In the genomic region with DNA sequence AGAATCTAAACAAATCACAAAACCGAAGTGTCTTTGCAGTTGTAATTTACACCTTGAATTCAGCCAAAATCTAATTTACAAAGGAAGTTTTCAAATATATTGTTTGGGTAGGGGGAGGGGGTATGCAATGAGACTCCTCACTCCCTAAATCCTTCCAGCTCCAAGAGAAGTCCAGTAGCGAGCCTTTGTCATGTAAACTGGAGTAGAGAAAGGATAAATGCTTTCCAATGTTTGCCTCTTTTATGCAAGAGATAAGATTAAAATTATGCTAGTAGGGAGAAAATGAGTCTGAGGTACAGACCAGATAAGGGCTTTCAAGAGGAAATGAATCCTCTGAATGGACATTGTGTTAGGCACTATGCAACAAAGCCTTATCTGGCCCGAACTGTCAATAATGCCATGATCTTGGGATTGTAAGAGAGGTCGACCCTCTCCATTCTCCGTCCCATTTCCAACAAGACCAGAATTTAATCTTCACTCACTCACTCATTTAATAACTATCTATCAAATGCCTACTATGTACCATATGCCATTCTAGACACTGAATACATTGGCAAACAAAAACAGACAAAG, we compare ENCODE assay signal across 16 cellular contexts.
"Had no signal": no experiment of that assay in that cellular context is flagged by ENCODE, and none has a peak within 500 bp of the region (broad histone marks: within the 10 kb centered on the region; RNA-seq: fewer than 3 reads in every experiment).

No MANE protein-coding gene starts in this region.

- H3K9me3 ChIP-seq: adrenal gland, gastrocnemius medialis had no signal

- H3K27ac ChIP-seq: adrenal gland, gastrocnemius medialis, heart right ventricle had no signal

- H3K4me3 ChIP-seq: adrenal gland, gastrocnemius medialis, heart right ventricle had no signal

- H3K36me3 ChIP-seq: adrenal gland, gastrocnemius medialis, heart right ventricle had no signal

- ATAC-seq: gastrocnemius medialis; heart right ventricle; left ventricle myocardium superior; natural killer cell; stimulated activated memory B cell treated with anti-CD40 and anti-IgM and Interleukin-4, amounts not matched to agents 10 μg/mL and 1 μg/mL and 100 μg/mL, for 72 hours had no signal

- DNase-seq: activated CD4-positive, alpha-beta T cell treated with anti-CD3 and anti-CD28 coated beads for 1 hour; activated CD4-positive, alpha-beta T cell treated with anti-CD3 and anti-CD28 coated beads, Interleukin-2, amount 50 U/mL, for 48 hours; activated T-cell treated with anti-CD3 and anti-CD28 coated beads, Interleukin-2, amount 50 U/mL, for 1 hour; adrenal gland; erythroblast; gastrocnemius medialis; heart right ventricle; kidney glomerular epithelial cell; left ventricle myocardium superior; natural killer cell; occipital lobe; stimulated activated CD4-positive, alpha-beta T cell treated with anti-CD3 and anti-CD28 coated beads, Interleukin-2, amount 100 ng/mL, for 48 hours; T-helper 2 cell had no signal

- H3K9me3 Mint-ChIP-seq: activated naive CD4-positive, alpha-beta T cell treated with anti-CD3 and anti-CD28 coated beads, Interleukin-2, amount 50 U/mL, for 24 hours; memory B cell; natural killer cell had no signal

- H3K27ac Mint-ChIP-seq: activated naive CD4-positive, alpha-beta T cell treated with anti-CD3 and anti-CD28 coated beads, Interleukin-2, amount 50 U/mL, for 24 hours; memory B cell; natural killer cell; stimulated activated memory B cell treated with anti-CD40 and anti-IgM and Interleukin-4, amounts not matched to agents 10 μg/mL and 1 μg/mL and 100 μg/mL, for 72 hours had no signal

- H3K36me3 Mint-ChIP-seq: memory B cell; stimulated activated memory B cell treated with anti-CD40 and anti-IgM and Interleukin-4, amounts not matched to agents 10 μg/mL and 1 μg/mL and 100 μg/mL, for 72 hours had no signal

- H3K27me3 ChIP-seq: adrenal gland, gastrocnemius medialis, heart right ventricle had no signal

- H3K27me3 Mint-ChIP-seq: memory B cell; stimulated activated memory B cell treated with anti-CD40 and anti-IgM and Interleukin-4, amounts not matched to agents 10 μg/mL and 1 μg/mL and 100 μg/mL, for 72 hours had no signal

- H3K4me1 ChIP-seq: adrenal gland had no signal

- H3K4me3 Mint-ChIP-seq: activated naive CD4-positive, alpha-beta T cell treated with anti-CD3 and anti-CD28 coated beads, Interleukin-2, amount 50 U/mL, for 24 hours; memory B cell; natural killer cell; stimulated activated memory B cell treated with anti-CD40 and anti-IgM and Interleukin-4, amounts not matched to agents 10 μg/mL and 1 μg/mL and 100 μg/mL, for 72 hours had no signal

- H3K4me1 Mint-ChIP-seq: activated naive CD4-positive, alpha-beta T cell treated with anti-CD3 and anti-CD28 coated beads, Interleukin-2, amount 50 U/mL, for 24 hours; memory B cell; natural killer cell; stimulated activated memory B cell treated with anti-CD40 and anti-IgM and Interleukin-4, amounts not matched to agents 10 μg/mL and 1 μg/mL and 100 μg/mL, for 72 hours had no signal
